1 cellular context compared by ENCODE assay signal in genomic region chr1:26280333-26281042, GRCh38.
TF ChIP-seq lines count a peak whose summit lies in the region.

No MANE protein-coding gene starts in this region.

TF ChIP-seq in K562, 482 proteins besides CTCF, POLR2A, EP300 and RAD21 (continued from another document):
- 0 out of 2 replicates have a peak, but pooled peaks have one; percentile 25 for TF ChIP-seq PATZ1 (CRISPR knock-in tag; IDR thresholded peaks at IDR 0.05; ENCODE audit: borderline replicate concordance)
- TF ChIP-seq NEUROD1 (IDR thresholded peaks at IDR 0.05; ENCODE audit: borderline replicate concordance, low read depth, low read length, partially characterized antibody) = peak; percentile 11
- peak; percentile 18; the same call in 1 of the 2 replicates for TF ChIP-seq SUPT5H (IDR thresholded peaks at IDR 0.05)
- peak; percentile 82 for TF ChIP-seq DPF2 (IDR thresholded peaks at IDR 0.05)
- TF ChIP-seq REST (CRISPR knock-in tag; IDR thresholded peaks at IDR 0.05; ENCODE audit: low read depth) = no peak
- peak; percentile 65; the same call in 1 of the 2 replicates for TF ChIP-seq LEF1 (IDR thresholded peaks at IDR 0.05)
- TF ChIP-seq RREB1 (CRISPR knock-in tag; IDR thresholded peaks at IDR 0.05) = 0 out of 2 replicates have a peak, but pooled peaks have one; percentile 20
- TF ChIP-seq TFAP4 (CRISPR knock-in tag; IDR thresholded peaks at IDR 0.05; ENCODE audit: borderline replicate concordance) = no peak
- no peak for TF ChIP-seq SMAD3 (CRISPR knock-in tag; conservative IDR thresholded peaks at IDR 0.05)
- peak; percentile 75 for TF ChIP-seq ARID1B (IDR thresholded peaks at IDR 0.05)
- TF ChIP-seq RCOR1 (IDR thresholded peaks at IDR 0.05; ENCODE audit: borderline replicate concordance in 1 of 2, low read depth in 2 of 2, low read length in 2 of 2) = 0 out of 4 replicates have a peak, but pooled peaks of 1 of the 2 experiments have one; percentile 19
- peak; percentile 34; the same call in 1 of the 2 replicates for TF ChIP-seq SMARCA5 (IDR thresholded peaks at IDR 0.05)
- TF ChIP-seq TRIM24 (IDR thresholded peaks at IDR 0.05) = peak; percentile 43 to 52; a peak in 2 of 4 replicates
- TF ChIP-seq KLF10 (CRISPR knock-in tag; IDR thresholded peaks at IDR 0.05) = no peak
- TF ChIP-seq BCOR (IDR thresholded peaks at IDR 0.05) = 0 out of 2 replicates have a peak, but pooled peaks have one; percentile 52
- TF ChIP-seq LARP7 (IDR thresholded peaks at IDR 0.05) = 0 out of 2 replicates have a peak, but pooled peaks have one; percentile 45
- TF ChIP-seq ZNF639 (CRISPR knock-in tag; conservative IDR thresholded peaks at IDR 0.05 in 1 of 2, IDR thresholded peaks at IDR 0.05 in 1 of 2) = peak in 1 of 2 experiments; percentile 37; a peak in 1 of 4 replicates
- 0 out of 2 replicates have a peak, but pooled peaks have one; percentile 9 for TF ChIP-seq HLTF (IDR thresholded peaks at IDR 0.05)
- TF ChIP-seq KDM5B (IDR thresholded peaks at IDR 0.05; ENCODE audit: insufficient replicate concordance, low read depth, low read length) = no peak
- TF ChIP-seq SAP30 (IDR thresholded peaks at IDR 0.05; ENCODE audit: borderline replicate concordance, insufficient read depth, low read depth, low read length, poor library complexity, severe bottlenecking) = peak; percentile 6
